Comparison of ENCODE assay signal across 8 cellular contexts in genomic region chr6:42451595-42452170, GRCh38. TPM values are rescaled to one million over a fixed set of nuclear protein-coding genes. Genes with fewer than 3 reads are reported as not detected.
A peak's percentile ranks its signal among the peaks of the same experiment; 100 is the strongest.
DNase-seq lines count a peak whose midpoint lies in the region; ATAC-seq and TF ChIP-seq lines count a peak whose summit lies in the region.

TSS of gene TRERF1 (minus strand) at chr6:42451926. CDS start at chr6:42269590, 182,336 bp downstream.

- no peaks in the 10 kb centered on the region; the same call in 1 of the 2 replicates for H3K27me3 ChIP-seq in DOHH2 (ENCODE audit: control insufficient read depth, low read length)
- no peaks in the 10 kb centered on the region for H3K27me3 ChIP-seq in effector memory CD4-positive, alpha-beta T cell (replicated peaks; ENCODE audit: control insufficient read depth, insufficient read depth, low read length, poor library complexity, severe bottlenecking)

- ATAC-seq in HG03460 (IDR thresholded peaks at IDR 0.05; ENCODE audit: unreplicated experiment) (peak; percentile 21), GM21360 (IDR thresholded peaks at IDR 0.05; ENCODE audit: unreplicated experiment) (no peak)
- ATAC-seq in stimulated activated memory B cell treated with anti-CD40 and anti-IgM and Interleukin-4, amounts not matched to agents 10 μg/mL and 1 μg/mL and 100 μg/mL, for 72 hours: peak; percentile 66

- H3K9me3 Mint-ChIP-seq in stimulated activated memory B cell treated with anti-CD40 and anti-IgM and Interleukin-4, amounts not matched to agents 10 μg/mL and 1 μg/mL and 100 μg/mL, for 72 hours: no peaks in the 10 kb centered on the region

- H3K4me3 ChIP-seq in DOHH2 (ENCODE audit: low read length): peak within 1 kb of the TSS; percentile 93
- peak within 1 kb of the TSS; percentile 95 for H3K4me3 ChIP-seq in effector memory CD4-positive, alpha-beta T cell (ENCODE audit: insufficient read depth, low read depth, low read length, poor library complexity, severe bottlenecking)

- peak within 1 kb of the TSS; percentile 98 for H3K4me3 Mint-ChIP-seq in stimulated activated memory B cell treated with anti-CD40 and anti-IgM and Interleukin-4, amounts not matched to agents 10 μg/mL and 1 μg/mL and 100 μg/mL, for 72 hours

- peaks cover 44% of the 10 kb centered on the region for H3K4me1 Mint-ChIP-seq in stimulated activated memory B cell treated with anti-CD40 and anti-IgM and Interleukin-4, amounts not matched to agents 10 μg/mL and 1 μg/mL and 100 μg/mL, for 72 hours

- peak within 1 kb of the TSS; percentile 97 for H3K4me2 ChIP-seq in DOHH2 (ENCODE audit: low read length)

- H3K27me3 Mint-ChIP-seq in stimulated activated memory B cell treated with anti-CD40 and anti-IgM and Interleukin-4, amounts not matched to agents 10 μg/mL and 1 μg/mL and 100 μg/mL, for 72 hours: peaks cover 19% of the 10 kb centered on the region

- H3K36me3 ChIP-seq in DOHH2 (ENCODE audit: control insufficient read depth, low read length): peaks cover 41% of the 10 kb centered on the region
- H3K36me3 ChIP-seq in effector memory CD4-positive, alpha-beta T cell (ENCODE audit: control insufficient read depth, insufficient read depth, low read length): no peaks in the 10 kb centered on the region

- H3K27ac Mint-ChIP-seq in stimulated activated memory B cell treated with anti-CD40 and anti-IgM and Interleukin-4, amounts not matched to agents 10 μg/mL and 1 μg/mL and 100 μg/mL, for 72 hours: peak within 1 kb of the TSS; percentile 73

- peaks cover 49% of the 10 kb centered on the region for H3K79me2 ChIP-seq in DOHH2 (ENCODE audit: control insufficient read depth, low read length)

- no peaks in the 10 kb centered on the region for H3K36me3 Mint-ChIP-seq in stimulated activated memory B cell treated with anti-CD40 and anti-IgM and Interleukin-4, amounts not matched to agents 10 μg/mL and 1 μg/mL and 100 μg/mL, for 72 hours

- H3F3A ChIP-seq in DOHH2 (ENCODE audit: control insufficient read depth, insufficient read depth): peaks cover 13% of the 10 kb centered on the region

- no peaks in the 10 kb centered on the region for H3K9me3 ChIP-seq in DOHH2 (ENCODE audit: control insufficient read depth, insufficient read depth, low read length)
- H3K9me3 ChIP-seq in effector memory CD4-positive, alpha-beta T cell (ENCODE audit: control insufficient read depth, low read length): no peaks in the 10 kb centered on the region

- TF ChIP-seq CTCF in DOHH2 (IDR thresholded peaks at IDR 0.05; ENCODE audit: low read depth, low read length, poor library complexity, severe bottlenecking): no peak

- H3K9me2 ChIP-seq in DOHH2 (replicated peaks; ENCODE audit: control insufficient read depth, low read length): no peaks in the 10 kb centered on the region

- DNase-seq in NCI-H526 treated with DMSO at 0.1 percent for 48 hours (lab: John Stamatoyannopoulos, UW): peak; percentile 87
- DNase-seq in activated CD4-positive, alpha-beta T cell treated with anti-CD3 and anti-CD28 coated beads, Interleukin-2, amount 50 U/mL, for 4 hours: peak; percentile 36 to 42
- DNase-seq in effector memory CD4-positive, alpha-beta T cell: peak in 2 of 3 donors; percentile 35 to 43
- DNase-seq in lung microvascular endothelial cell (ENCODE audit: low read depth in 2 of 2): peak; percentile 7 to 66

- peaks cover 16% of the 10 kb centered on the region; the same call in 1 of the 2 replicates for H4K20me1 ChIP-seq in DOHH2 (ENCODE audit: control insufficient read depth, insufficient read depth, low read depth, low read length)

- H3K4me1 ChIP-seq in DOHH2 (ENCODE audit: control insufficient read depth, low read length): peaks cover 42% of the 10 kb centered on the region
- H3K4me1 ChIP-seq in effector memory CD4-positive, alpha-beta T cell (ENCODE audit: control insufficient read depth, insufficient read depth, low read length, poor library complexity, severe bottlenecking): peaks cover 15% of the 10 kb centered on the region

- H3K27ac ChIP-seq in DOHH2 (ENCODE audit: low read depth, low read length): peak within 1 kb of the TSS; percentile 86
- peak within 1 kb of the TSS; percentile 57 for H3K27ac ChIP-seq in effector memory CD4-positive, alpha-beta T cell (ENCODE audit: insufficient read depth, low read length, poor library complexity, severe bottlenecking)

RNA-seq across cellular contexts. Expression of gene TRERF1, which starts in this region (rescaled TPM):
- total RNA-seq in lung microvascular endothelial cell: not detected in 2 replicates

Comparison
In these comparisons a context has a peak if more than half of its experiments do, and no peak if none do; other contexts are left out.
1. Peak in DNase-seq in lung microvascular endothelial cell; RNA of the gene not detected or under 1 TPM.
2. DNase-seq: peak in every context shown above with its lines; median percentile 87 in NCI-H526 treated with DMSO at 0.1 percent for 48 hours; 39 in activated CD4-positive, alpha-beta T cell treated with anti-CD3 and anti-CD28 coated beads, Interleukin-2, amount 50 U/mL, for 4 hours; 39 in effector memory CD4-positive, alpha-beta T cell; 36 in lung microvascular endothelial cell.